ENCODE assay signal across 9 cellular contexts in the genomic region with DNA sequence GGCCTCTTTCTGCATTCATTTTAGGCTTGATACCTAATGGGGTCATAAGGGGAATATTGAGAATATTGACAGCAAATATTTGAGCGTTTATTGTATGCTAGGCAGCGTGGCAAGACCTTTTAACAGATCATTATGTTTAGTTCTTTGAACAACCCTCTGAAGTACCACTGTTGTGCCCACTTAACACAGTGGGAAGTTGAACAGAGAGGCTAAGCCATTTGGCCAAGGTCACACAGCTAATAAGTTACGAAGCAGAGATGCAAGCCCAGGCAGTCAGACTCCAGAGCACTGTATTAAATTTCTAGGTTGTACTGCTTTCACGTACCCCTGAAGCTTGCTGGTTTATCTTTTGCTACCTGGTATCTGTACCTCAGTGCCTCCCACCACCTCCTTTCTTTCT. TPM values are rescaled to one million over a fixed set of nuclear protein-coding genes. Genes with fewer than 3 reads are reported as not detected.
DNase-seq lines count a peak whose midpoint lies in the region; ATAC-seq and TF ChIP-seq lines count a peak whose summit lies in the region.
"Had no signal": no experiment of that assay in that cellular context is flagged by ENCODE, and none has a peak within 500 bp of the region (broad histone marks: within the 10 kb centered on the region; RNA-seq: fewer than 3 reads in every experiment).

No MANE protein-coding gene starts in this region.

- peaks cover 16% of the 10 kb centered on the region for H3K4me1 Mint-ChIP-seq in MCF 10A (ENCODE audit: insufficient read depth, unreplicated experiment)

- H3K4me3 ChIP-seq in left ventricle myocardium inferior (peak overlapping the region; percentile 98), mesodermal cell (ENCODE audit: extremely low read depth, insufficient read depth, low read length, poor library complexity, severe bottlenecking) (peak overlapping the region; percentile 90), uterus (peak overlapping the region; percentile 60 to 99)

- TF ChIP-seq CTCF in left ventricle myocardium inferior (IDR thresholded peaks at IDR 0.05; ENCODE audit: borderline replicate concordance) = no peak
- no peak for TF ChIP-seq CTCF in MCF 10A (IDR thresholded peaks at IDR 0.05; ENCODE audit: unreplicated experiment)
- TF ChIP-seq CTCF in uterus (IDR thresholded peaks at IDR 0.05) = no peak

- peaks cover 12% of the 10 kb centered on the region for H3K36me3 Mint-ChIP-seq in MCF 10A (ENCODE audit: insufficient read depth, unreplicated experiment)

- ATAC-seq in Right ventricle myocardium superior (ENCODE audit: poor library complexity) (no peak), GM19023 (IDR thresholded peaks at IDR 0.05; ENCODE audit: unreplicated experiment) (no peak), GM18511 (IDR thresholded peaks at IDR 0.05; ENCODE audit: unreplicated experiment) (no peak), GM21717 (IDR thresholded peaks at IDR 0.05; ENCODE audit: unreplicated experiment) (no peak)

- CTCF ChIA-PET in MCF 10A (lab: Yijun Ruan, JAX) = interaction anchor here (0.7 to 4.3 kb wide), 2 partner anchors 27 to 46 kb away, joined by 3 to 30 read pairs; no protein-coding TSS in a partner anchor

- no peaks in the 10 kb centered on the region for H3K27me3 ChIP-seq in left ventricle myocardium inferior (ENCODE audit: low read depth)
- H3K27me3 ChIP-seq in uterus = no peaks in the 10 kb centered on the region

- H3K4me3 Mint-ChIP-seq in MCF 10A (ENCODE audit: unreplicated experiment) = peak overlapping the region; percentile 78

- no peak for DNase-seq in left ventricle myocardium inferior
- DNase-seq in Right ventricle myocardium superior = no peak
- DNase-seq in MCF 10A (ENCODE audit: unreplicated experiment) = no peak
- DNase-seq in uterus = no peak
- DNase-seq: NCI-H1436 had no signal

- H3K27ac ChIP-seq in left ventricle myocardium inferior (replicated peaks) (peak overlapping the region; percentile 97), mesodermal cell (ENCODE audit: low read depth, low read length, severe bottlenecking) (peak overlapping the region; percentile 97), uterus (peak overlapping the region; percentile 89 to 94)

- no peaks in the 10 kb centered on the region for H3K36me3 ChIP-seq in left ventricle myocardium inferior
- peaks cover 6% of the 10 kb centered on the region for H3K36me3 ChIP-seq in mesodermal cell (ENCODE audit: control insufficient read depth, insufficient read depth, low read length)
- no peaks in the 10 kb centered on the region for H3K36me3 ChIP-seq in uterus

- no peaks in the 10 kb centered on the region for H3K9me3 Mint-ChIP-seq in MCF 10A (ENCODE audit: unreplicated experiment)

- WGBS in mesodermal cell (ENCODE audit: insufficient coverage in 2 of 2), 2 experiments = 35% methylated on average over 2 to 4 of the region's 4 CpGs

- H3K4me1 ChIP-seq in left ventricle myocardium inferior (peaks cover 65% of the 10 kb centered on the region), mesodermal cell (ENCODE audit: control insufficient read depth, insufficient read depth, low read length, poor library complexity, severe bottlenecking) (peaks cover 19% of the 10 kb centered on the region), uterus (peaks cover 10 to 16% of the 10 kb centered on the region in 2 donors)

- H3K9me3 ChIP-seq in left ventricle myocardium inferior (replicated peaks) (no peaks in the 10 kb centered on the region), mesodermal cell (ENCODE audit: control insufficient read depth, low read length) (no peaks in the 10 kb centered on the region), uterus (no peaks in the 10 kb centered on the region)

- intact Hi-C loops in left ventricle myocardium inferior (cut with micrococcal nuclease) (no loop called here), Right ventricle myocardium superior (cut with DNase I) (loop anchor here (10.0 kb wide), 1 partner anchor 68 kb away; no protein-coding TSS in a partner anchor), MCF 10A (cut with micrococcal nuclease) (loop anchor here (2.0 kb wide), 1 partner anchor 68 kb away; no protein-coding TSS in a partner anchor), uterus (cut with DNase I; ENCODE audit: low total_unique reads) (no loop called here)

- POLR2A ChIA-PET in MCF 10A (lab: Yijun Ruan, JAX) = interaction anchor here (0.6 to 4.1 kb wide), 22 partner anchors 10 to 674 kb away, joined by 3 to 59 read pairs (median 4); partner anchors contain the start of genes ACAD9, COPG1 and RPN1

- no peaks in the 10 kb centered on the region for H3K27me3 Mint-ChIP-seq in MCF 10A (ENCODE audit: insufficient read depth, unreplicated experiment)

- no peak for TF ChIP-seq POLR2A in uterus (IDR thresholded peaks at IDR 0.05)

- BruUV-seq in MCF 10A (replicated peaks; lab: Mats Ljungman, UMichigan) = TSS peak; percentile 48

- H3K27ac Mint-ChIP-seq in MCF 10A (ENCODE audit: low read depth, unreplicated experiment) = peak overlapping the region; percentile 90

RNA-seq across cellular contexts. Expression of gene RAB7A, which starts 1.1 kb away (rescaled TPM):
- total RNA-seq in left ventricle myocardium inferior (242 TPM), Right ventricle myocardium superior (240 TPM), MCF 10A (2022) (172 and 221 TPM in 2 replicates), uterus (100 to 1,000 TPM in 1 of 4 donors, 10 to 100 TPM in 3; 32.8 to 224 (median 70.6) TPM)
- 178 TPM for polyA plus RNA-seq in mesodermal cell (2013, experiment 1 of 2)
- 158 TPM for polyA plus RNA-seq in mesodermal cell (2013, experiment 2 of 2)

Comparison
In these comparisons a context has a peak if more than half of its experiments do, and no peak if none do; other contexts are left out.
1. intact Hi-C loops: an anchor here in Right ventricle myocardium superior (10.0 kb wide) and MCF 10A (2.0 kb wide); none called in left ventricle myocardium inferior and uterus.